8 cellular contexts compared by ENCODE assay signal in the genomic region with DNA sequence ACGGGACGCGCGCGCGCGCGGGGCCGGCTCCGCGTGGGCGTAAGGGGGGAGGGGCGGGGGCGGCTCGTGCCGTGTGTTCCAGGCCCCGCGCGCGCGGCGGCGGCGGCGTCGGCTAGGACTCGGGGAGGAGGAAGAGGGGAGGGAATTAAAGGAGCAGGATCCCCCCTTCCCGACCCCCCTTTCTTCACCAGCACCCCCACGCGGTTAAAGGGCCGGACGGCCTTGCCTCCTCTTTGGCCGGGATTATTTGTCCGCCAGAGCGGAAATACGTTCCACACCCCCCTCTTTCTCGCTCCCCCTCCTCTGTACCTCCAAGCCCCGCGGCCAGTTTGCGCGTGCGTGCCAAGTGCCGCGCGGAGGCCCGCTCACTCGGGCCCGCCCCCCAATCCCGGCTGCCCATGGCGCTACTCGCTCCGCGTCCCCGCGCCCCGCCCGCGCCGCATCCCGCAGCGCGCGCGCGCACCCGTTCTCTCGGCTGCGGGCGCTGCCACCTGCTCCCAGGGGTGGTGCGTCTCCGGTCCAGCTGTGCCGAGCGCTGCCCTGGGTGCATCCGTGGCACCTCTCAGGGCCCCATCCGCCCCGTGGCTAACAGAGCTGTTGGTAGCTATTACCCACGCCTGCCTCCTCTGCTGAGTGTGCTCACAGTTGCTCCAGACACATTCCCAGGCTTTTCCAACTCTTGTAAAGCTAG. TPM values are rescaled to one million over a fixed set of nuclear protein-coding genes. Genes with fewer than 3 reads are reported as not detected.
DNase-seq lines count a peak whose midpoint lies in the region; ATAC-seq, FAIRE-seq and TF ChIP-seq lines count a peak whose summit lies in the region.

A gene with protein sequence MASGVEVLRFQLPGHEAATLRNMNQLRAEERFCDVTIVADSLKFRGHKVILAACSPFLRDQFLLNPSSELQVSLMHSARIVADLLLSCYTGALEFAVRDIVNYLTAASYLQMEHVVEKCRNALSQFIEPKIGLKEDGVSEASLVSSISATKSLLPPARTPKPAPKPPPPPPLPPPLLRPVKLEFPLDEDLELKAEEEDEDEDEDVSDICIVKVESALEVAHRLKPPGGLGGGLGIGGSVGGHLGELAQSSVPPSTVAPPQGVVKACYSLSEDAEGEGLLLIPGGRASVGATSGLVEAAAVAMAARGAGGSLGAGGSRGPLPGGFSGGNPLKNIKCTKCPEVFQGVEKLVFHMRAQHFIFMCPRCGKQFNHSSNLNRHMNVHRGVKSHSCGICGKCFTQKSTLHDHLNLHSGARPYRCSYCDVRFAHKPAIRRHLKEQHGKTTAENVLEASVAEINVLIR (minus strand): TSS at position 134 of the 691 bp plus-strand sequence. CDS start 781 bp downstream, outside the sequence.

- H3K4me3 Mint-ChIP-seq in activated B cell treated with CpG ODN at 0.5 μM for 24 hours: peak within 1 kb of the TSS; percentile 89

- H3K36me3 Mint-ChIP-seq in activated B cell treated with CpG ODN at 0.5 μM for 24 hours (ENCODE audit: low read depth): peaks cover 7% of the 10 kb centered on the region

- FAIRE-seq in bronchial epithelial cell (lab: Jason Lieb, UNC): no peak

- peak within 1 kb of the TSS; percentile 86 for H3K27ac Mint-ChIP-seq in activated B cell treated with CpG ODN at 0.5 μM for 24 hours

- no peak for TF ChIP-seq CTCF in activated B cell treated with CpG ODN at 0.5 μM for 24 hours (IDR thresholded peaks at IDR 0.05)
- TF ChIP-seq CTCF in bronchial epithelial cell (IDR thresholded peaks at IDR 0.05; ENCODE audit: insufficient read depth, low read length, severe bottlenecking): no peak

- no peaks in the 10 kb centered on the region for H3K27me3 ChIP-seq in bronchial epithelial cell (ENCODE audit: control insufficient read depth, insufficient read depth, low read length)

- H3K27me3 Mint-ChIP-seq in activated B cell treated with CpG ODN at 0.5 μM for 24 hours: no peaks in the 10 kb centered on the region

- CTCF ChIA-PET in activated B cell treated with CpG ODN at 0.5 μM for 24 hours (lab: Charles Lee): no interaction called here

- ATAC-seq in HG03039 (IDR thresholded peaks at IDR 0.05; ENCODE audit: unreplicated experiment) (peak; percentile 45), activated B cell treated with CpG ODN at 0.5 μM for 24 hours (ENCODE audit: low read depth) (peak; percentile 69), GM18517 (IDR thresholded peaks at IDR 0.05; ENCODE audit: unreplicated experiment) (no peak)

- POLR2A ChIA-PET in activated B cell treated with CpG ODN at 0.5 μM for 24 hours (lab: Charles Lee): interaction anchor here (0.5 to 2.0 kb wide), 17 partner anchors 17 to 936 kb away, joined by 3 to 12 read pairs (median 4); a partner anchor contains a TSS

- DNase-seq in NCI-H2227 treated with DMSO at 0.1 percent for 48 hours (lab: John Stamatoyannopoulos, UW) (peak; percentile 98), activated B cell treated with CpG ODN at 0.5 μM for 24 hours (peak; percentile 83), bronchial epithelial cell (ENCODE audit: low read depth) (peak; percentile 68), iPS-NIHi7 (ENCODE audit: extremely low spot score) (peak; percentile 97)

- H3K4me1 Mint-ChIP-seq in activated B cell treated with CpG ODN at 0.5 μM for 24 hours: peaks cover 27% of the 10 kb centered on the region

- H3K9me3 Mint-ChIP-seq in activated B cell treated with CpG ODN at 0.5 μM for 24 hours: no peaks in the 10 kb centered on the region

- intact Hi-C loops in activated B cell treated with CpG ODN at 0.5 μM for 24 hours (cut with micrococcal nuclease): loop anchor here (1.0 to 5.0 kb wide), 4 partner anchors 50 to 281 kb away; a partner anchor contains a TSS

- H3K4me3 ChIP-seq in GM08714 (ENCODE audit: low read length) (peak within 1 kb of the TSS; percentile 62), bronchial epithelial cell (ENCODE audit: low read depth, low read length) (peak within 1 kb of the TSS; percentile 48), skin epidermis (peak within 1 kb of the TSS; percentile 45 to 67 (median 57))

- no peaks in the 10 kb centered on the region for H3K36me3 ChIP-seq in bronchial epithelial cell (ENCODE audit: control insufficient read depth, insufficient read depth, low read length)

- H3K27ac ChIP-seq in skin epidermis: peak within 1 kb of the TSS; percentile 19 to 91 (median 75)

RNA-seq across cellular contexts. Expression of the gene that starts here (rescaled TPM):
- total RNA-seq in activated B cell treated with CpG ODN at 0.5 μM for 24 hours: 4.8 and 5.5 TPM in 2 replicates
- total RNA-seq in bronchial epithelial cell: 0.64 and 1.3 TPM in 2 replicates
